10 cellular contexts compared by ENCODE assay signal in genomic region chr16:22787456-22788189, GRCh38. TPM values are rescaled to one million over a fixed set of nuclear protein-coding genes. Genes with fewer than 3 reads are reported as not detected.
A peak's percentile ranks its signal among the peaks of the same experiment; 100 is the strongest.
DNase-seq lines count a peak whose midpoint lies in the region; ATAC-seq and TF ChIP-seq lines count a peak whose summit lies in the region.
"Had no signal": no experiment of that assay in that cellular context is flagged by ENCODE, and none has a peak within 500 bp of the region (broad histone marks: within the 10 kb centered on the region; RNA-seq: fewer than 3 reads in every experiment).

No MANE protein-coding gene starts in this region.

- in situ Hi-C loops in astrocyte of the spinal cord (cut with HindIII; ENCODE audit: low sequenced_read_pairs), result no loop called here

- H3K4me3 Mint-ChIP-seq in T-helper 2 cell treated with Interferon-gamma antibody and Interleukin-4, amounts not matched to agents 5 μg/mL and 100 μg/mL, for 36 hours, result no peak overlapping the region
- H3K4me3 Mint-ChIP-seq: activated CD4-positive, alpha-beta T cell treated with anti-CD3 and anti-CD28 coated beads, Interleukin-2, amount 10 ng/mL, durations not matched to agents 24 days and 14 days had no signal

- H3K27ac Mint-ChIP-seq in T-helper 2 cell treated with Interferon-gamma antibody and Interleukin-4, amounts not matched to agents 5 μg/mL and 100 μg/mL, for 36 hours, result no peak overlapping the region
- H3K27ac Mint-ChIP-seq: activated CD4-positive, alpha-beta T cell treated with anti-CD3 and anti-CD28 coated beads, Interleukin-2, amount 10 ng/mL, durations not matched to agents 24 days and 14 days had no signal

- peaks cover 8% of the 10 kb centered on the region for H3K4me1 Mint-ChIP-seq in T-helper 2 cell treated with Interferon-gamma antibody and Interleukin-4, amounts not matched to agents 5 μg/mL and 100 μg/mL, for 36 hours (ENCODE audit: low read depth)

- TF ChIP-seq POLR2A in NB4 (IDR thresholded peaks at IDR 0.05; ENCODE audit: extremely low read depth, insufficient read length), result no peak

- no peaks in the 10 kb centered on the region for H3K36me3 Mint-ChIP-seq in T-helper 2 cell treated with Interferon-gamma antibody and Interleukin-4, amounts not matched to agents 5 μg/mL and 100 μg/mL, for 36 hours (ENCODE audit: low read depth)

- H3K4me3 ChIP-seq in NB4 (ENCODE audit: low read depth, low read length) (no peak overlapping the region), astrocyte of the spinal cord (ENCODE audit: low read depth, low read length) (no peak overlapping the region)
- H3K4me3 ChIP-seq: psoas muscle had no signal

- intact Hi-C loops in Right ventricle myocardium superior (cut with DNase I), result no loop called here

- H3K27me3 Mint-ChIP-seq in T-helper 2 cell treated with Interferon-gamma antibody and Interleukin-4, amounts not matched to agents 5 μg/mL and 100 μg/mL, for 36 hours (ENCODE audit: low read depth), result peaks cover 20% of the 10 kb centered on the region

- H3K9me3 Mint-ChIP-seq in T-helper 2 cell treated with Interferon-gamma antibody and Interleukin-4, amounts not matched to agents 5 μg/mL and 100 μg/mL, for 36 hours, result no peaks in the 10 kb centered on the region

- ATAC-seq in HG03432 (IDR thresholded peaks at IDR 0.05; ENCODE audit: unreplicated experiment), result no peak
- ATAC-seq in HG02759 (IDR thresholded peaks at IDR 0.05; ENCODE audit: unreplicated experiment), result no peak
- ATAC-seq in Right ventricle myocardium superior (ENCODE audit: poor library complexity), result no peak
- ATAC-seq: psoas muscle had no signal

- TF ChIP-seq CTCF in NB4 (IDR thresholded peaks at IDR 0.05; ENCODE audit: low read depth, low read length) (no peak), astrocyte of the spinal cord (IDR thresholded peaks at IDR 0.05; ENCODE audit: low read depth, low read length) (no peak)

- DNase-seq in EH (ENCODE audit: low read depth) (peak; percentile 95), NB4 (ENCODE audit: low read depth) (peak; percentile 93), astrocyte of the spinal cord (ENCODE audit: low read depth, low spot score) (peak; percentile 48), pons (ENCODE audit: low spot score) (peak; percentile 14), Right ventricle myocardium superior (no peak)
- DNase-seq in T-helper 2 cell treated with Interferon-gamma antibody and Interleukin-4, amounts not matched to agents 5 μg/mL and 100 μg/mL, for 36 hours (ENCODE audit: low spot score), result no peak
- DNase-seq: activated CD4-positive, alpha-beta T cell treated with anti-CD3 and anti-CD28 coated beads, Interleukin-2, amount 10 ng/mL, durations not matched to agents 24 days and 14 days; psoas muscle had no signal

RNA-seq across cellular contexts. Expression of gene HS3ST2, which starts 26.3 kb away (rescaled TPM):
- total RNA-seq in Right ventricle myocardium superior, result 0.19 TPM
- total RNA-seq: activated CD4-positive, alpha-beta T cell treated with anti-CD3 and anti-CD28 coated beads, Interleukin-2, amount 10 ng/mL, durations not matched to agents 24 days and 14 days had no signal

Comparison
In these comparisons a context has a peak if more than half of its experiments do, and no peak if none do; other contexts are left out.
1. DNase-seq: peak in EH (single experiment), NB4 (single experiment), astrocyte of the spinal cord (single experiment) and pons (single experiment); none in T-helper 2 cell treated with Interferon-gamma antibody and Interleukin-4, amounts not matched to agents 5 μg/mL and 100 μg/mL, for 36 hours (single experiment) and Right ventricle myocardium superior (single experiment).